Comparison of ENCODE assay signal across 20 cellular contexts in the genomic region with DNA sequence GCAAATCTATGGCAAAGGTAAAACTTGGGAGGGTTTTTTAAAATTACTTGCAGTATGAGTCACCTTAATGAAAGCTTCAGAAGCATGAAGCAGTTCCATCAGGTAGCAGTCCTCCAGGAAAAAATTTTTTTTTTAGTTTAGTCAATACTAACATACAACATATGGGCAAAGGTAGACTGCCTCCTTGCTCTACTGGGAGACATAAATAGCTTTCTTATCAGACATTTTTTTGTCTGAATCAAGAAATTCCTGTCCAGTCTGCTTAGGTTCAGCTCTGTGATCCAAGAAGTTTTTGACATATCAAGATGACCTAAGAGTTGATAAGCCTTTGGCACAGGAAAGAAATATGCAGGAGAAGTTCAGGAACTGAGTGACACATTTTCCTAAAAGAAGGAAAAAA.
DNase-seq lines count a peak whose midpoint lies in the region; ATAC-seq, FAIRE-seq and TF ChIP-seq lines count a peak whose summit lies in the region.
"Had no signal": no experiment of that assay in that cellular context is flagged by ENCODE, and none has a peak within 500 bp of the region (broad histone marks: within the 10 kb centered on the region; RNA-seq: fewer than 3 reads in every experiment).

No MANE protein-coding gene starts in this region.

- TF ChIP-seq CTCF in Caco-2 (IDR thresholded peaks at IDR 0.05; ENCODE audit: insufficient read depth in 1 of 2, low read depth in 1 of 2, low read length in 1 of 2, severe bottlenecking in 1 of 2, unreplicated experiment in 1 of 2) = no peak
- no peak for TF ChIP-seq CTCF in SK-N-SH (IDR thresholded peaks at IDR 0.05)
- TF ChIP-seq CTCF in foreskin keratinocyte (conservative IDR thresholded peaks at IDR 0.05) = no peak
- TF ChIP-seq CTCF in pancreas (IDR thresholded peaks at IDR 0.05) = no peak
- TF ChIP-seq CTCF in esophagus muscularis mucosa (IDR thresholded peaks at IDR 0.05) = no peak

- peak overlapping the region; percentile 8; the same call in 1 of the 2 replicates for H3K4me2 ChIP-seq in SK-N-SH

- H2AFZ ChIP-seq in SK-N-SH (ENCODE audit: low read depth) = no peak overlapping the region

- H3K27me3 ChIP-seq in Caco-2 (replicated peaks; ENCODE audit: control insufficient read depth, insufficient read depth, low read length) (no peaks in the 10 kb centered on the region), SK-N-SH (ENCODE audit: insufficient read depth) (no peaks in the 10 kb centered on the region), foreskin keratinocyte (no peaks in the 10 kb centered on the region), pancreas (no peaks in the 10 kb centered on the region), esophagus muscularis mucosa (no peaks in the 10 kb centered on the region)
- H3K27me3 ChIP-seq: esophagus squamous epithelium, ovary had no signal

- CTCF ChIA-PET in Caco-2 (lab: Charles Lee) (interaction anchor here (0.7 to 1.8 kb wide), 3 partner anchors 12 to 50 kb away, joined by 4 to 11 read pairs (median 10); no protein-coding TSS in a partner anchor), SK-N-SH (lab: Yijun Ruan, JAX) (interaction anchor here (0.7 to 1.6 kb wide), 2 partner anchors 16 to 606 kb away, joined by 3 to 5 read pairs; no protein-coding TSS in a partner anchor)

- DNase-seq in Caco-2 (peak in 1 of 2 experiments; percentile 47), SK-N-SH (no peak), foreskin keratinocyte (peak in 1 of 2 donors; percentile 21), pancreas (no peak), esophagus muscularis mucosa (ENCODE audit: extremely low spot score) (no peak), DMS79 treated with DMSO at 0.1 percent for 48 hours (lab: John Stamatoyannopoulos, UW) (no peak)
- no peak for DNase-seq in activated naive CD4-positive, alpha-beta T cell (lab: John Stamatoyannopoulos, UW)
- DNase-seq in stimulated activated effector memory CD8-positive, alpha-beta T cell treated with anti-CD3 and anti-CD28 coated beads, Interleukin-12 subunit alpha, Interleukin-12 subunit beta, amount 100 ng/mL, for 72 hours (ENCODE audit: low spot score in 2 of 2) = no peak
- DNase-seq: activated naive CD8-positive, alpha-beta T cell treated with anti-CD3 and anti-CD28 coated beads, Interleukin-2, amount 50 U/mL, for 24 hours; caudate nucleus; DMS153; esophagus squamous epithelium; GF-D8; glutamatergic neuron; NCI-H1417 treated with DMSO at 0.1 percent for 48 hours; ovary had no signal

- TF ChIP-seq EP300 in SK-N-SH (IDR thresholded peaks at IDR 0.05; ENCODE audit: borderline replicate concordance in 1 of 2, low read depth in 1 of 2, low read length in 1 of 2) = peak in 1 of 2 experiments; percentile 68; a peak in 1 of 4 replicates
- TF ChIP-seq EP300 in esophagus muscularis mucosa (IDR thresholded peaks at IDR 0.05) = no peak

- POLR2A ChIA-PET in Caco-2 (lab: Charles Lee) = interaction anchor here (0.5 to 1.1 kb wide), 5 partner anchors 32 to 295 kb away, joined by 3 to 5 read pairs (median 3); no protein-coding TSS in a partner anchor
- POLR2A ChIA-PET in SK-N-SH (lab: Yijun Ruan, JAX) = no interaction called here

- peak overlapping the region; percentile 62 for H3K4me3 Mint-ChIP-seq in Caco-2 (ENCODE audit: unreplicated experiment)
- no peak overlapping the region for H3K4me3 Mint-ChIP-seq in stimulated activated effector memory CD8-positive, alpha-beta T cell treated with anti-CD3 and anti-CD28 coated beads, Interleukin-12 subunit alpha, Interleukin-12 subunit beta, amount 100 ng/mL, for 72 hours
- H3K4me3 Mint-ChIP-seq: activated naive CD8-positive, alpha-beta T cell treated with anti-CD3 and anti-CD28 coated beads, Interleukin-2, amount 50 U/mL, for 24 hours; CD14-positive monocyte had no signal

- H3K4me1 Mint-ChIP-seq in Caco-2 (ENCODE audit: low read depth, unreplicated experiment) = peaks cover 45% of the 10 kb centered on the region
- H3K4me1 Mint-ChIP-seq in stimulated activated effector memory CD8-positive, alpha-beta T cell treated with anti-CD3 and anti-CD28 coated beads, Interleukin-12 subunit alpha, Interleukin-12 subunit beta, amount 100 ng/mL, for 72 hours = peaks cover 5% of the 10 kb centered on the region
- H3K4me1 Mint-ChIP-seq: activated naive CD8-positive, alpha-beta T cell treated with anti-CD3 and anti-CD28 coated beads, Interleukin-2, amount 50 U/mL, for 24 hours; CD14-positive monocyte had no signal

- no peaks in the 10 kb centered on the region for H3K36me3 Mint-ChIP-seq in Caco-2 (ENCODE audit: insufficient read depth, unreplicated experiment)
- H3K36me3 Mint-ChIP-seq in stimulated activated effector memory CD8-positive, alpha-beta T cell treated with anti-CD3 and anti-CD28 coated beads, Interleukin-12 subunit alpha, Interleukin-12 subunit beta, amount 100 ng/mL, for 72 hours = no peaks in the 10 kb centered on the region

- H3F3A ChIP-seq in SK-N-SH (replicated peaks; ENCODE audit: insufficient read depth) = peaks cover 10% of the 10 kb centered on the region

- TF ChIP-seq POLR2A in esophagus muscularis mucosa (IDR thresholded peaks at IDR 0.05; ENCODE audit: low read depth) = no peak

- no peak overlapping the region for H3K9ac ChIP-seq in SK-N-SH

- H3K27ac Mint-ChIP-seq in Caco-2 (ENCODE audit: unreplicated experiment) = peak overlapping the region; percentile 75
- no peak overlapping the region for H3K27ac Mint-ChIP-seq in stimulated activated effector memory CD8-positive, alpha-beta T cell treated with anti-CD3 and anti-CD28 coated beads, Interleukin-12 subunit alpha, Interleukin-12 subunit beta, amount 100 ng/mL, for 72 hours
- H3K27ac Mint-ChIP-seq: activated naive CD8-positive, alpha-beta T cell treated with anti-CD3 and anti-CD28 coated beads, Interleukin-2, amount 50 U/mL, for 24 hours; CD14-positive monocyte had no signal

- H3K4me1 ChIP-seq in Caco-2 (peaks cover 56% of the 10 kb centered on the region), SK-N-SH (ENCODE audit: control insufficient read depth in 1 of 2, insufficient read depth in 2 of 2, low read depth in 1 of 2, low read length in 1 of 2) (peaks cover 4 to 31% of the 10 kb centered on the region in 2 experiments; a peak in 3 of 4 replicates), foreskin keratinocyte (peaks cover 9% of the 10 kb centered on the region), pancreas (peaks cover 3 to 24% (median 18%) of the 10 kb centered on the region in 3 donors), esophagus muscularis mucosa (no peaks in the 10 kb centered on the region)

- H3K36me3 ChIP-seq in Caco-2 (ENCODE audit: control insufficient read depth, insufficient read depth, low read length) (peaks cover 2% of the 10 kb centered on the region; the same call in 1 of the 2 replicates), SK-N-SH (replicated peaks in 1 of 2; ENCODE audit: control insufficient read depth in 1 of 2, insufficient read depth in 2 of 2, low read length in 1 of 2) (no peaks in the 10 kb centered on the region), pancreas (no peaks in the 10 kb centered on the region), esophagus muscularis mucosa (peaks cover 0 to 4% (median 0%) of the 10 kb centered on the region in 4 donors)
- H3K36me3 ChIP-seq: esophagus squamous epithelium, ovary had no signal

- no peaks in the 10 kb centered on the region for H4K20me1 ChIP-seq in SK-N-SH (ENCODE audit: insufficient read depth)

- no peaks in the 10 kb centered on the region for H3K9me3 Mint-ChIP-seq in Caco-2 (ENCODE audit: unreplicated experiment)
- no peaks in the 10 kb centered on the region for H3K9me3 Mint-ChIP-seq in stimulated activated effector memory CD8-positive, alpha-beta T cell treated with anti-CD3 and anti-CD28 coated beads, Interleukin-12 subunit alpha, Interleukin-12 subunit beta, amount 100 ng/mL, for 72 hours
- H3K9me3 Mint-ChIP-seq: activated naive CD8-positive, alpha-beta T cell treated with anti-CD3 and anti-CD28 coated beads, Interleukin-2, amount 50 U/mL, for 24 hours; CD14-positive monocyte had no signal

- H3K27ac ChIP-seq in SK-N-SH (ENCODE audit: low read depth in 2 of 2, low read length in 1 of 2) (peak overlapping the region in 1 of 2 experiments; percentile 43; a peak in 1 of 4 replicates), foreskin keratinocyte (no peak overlapping the region), pancreas (peak overlapping the region in 2 of 4 donors; percentile 19 to 47), esophagus muscularis mucosa (replicated peaks in 1 of 4) (no peak overlapping the region)
- H3K27ac ChIP-seq: esophagus squamous epithelium, ovary had no signal

- intact Hi-C loops in Caco-2 (cut with micrococcal nuclease; ENCODE audit: unreplicated experiment) = loop anchor here (1.0 to 5.0 kb wide), 6 partner anchors 18 to 174 kb away; a partner anchor contains a TSS
- intact Hi-C loops in pancreas (cut with DNase I) = no loop called here
- intact Hi-C loops in esophagus muscularis mucosa (cut with DNase I) = no loop called here

- no peaks in the 10 kb centered on the region for H3K79me2 ChIP-seq in SK-N-SH (ENCODE audit: insufficient read depth)

- H3K27me3 Mint-ChIP-seq in Caco-2 (ENCODE audit: insufficient read depth, unreplicated experiment) = no peaks in the 10 kb centered on the region
- H3K27me3 Mint-ChIP-seq: activated naive CD8-positive, alpha-beta T cell treated with anti-CD3 and anti-CD28 coated beads, Interleukin-2, amount 50 U/mL, for 24 hours had no signal

- no peaks in the 10 kb centered on the region for H3K9me3 ChIP-seq in Caco-2
- H3K9me3 ChIP-seq in SK-N-SH = no peaks in the 10 kb centered on the region
- H3K9me3 ChIP-seq in pancreas = no peaks in the 10 kb centered on the region
- no peaks in the 10 kb centered on the region for H3K9me3 ChIP-seq in esophagus muscularis mucosa
- H3K9me3 ChIP-seq: esophagus squamous epithelium, ovary had no signal

- FAIRE-seq in pancreas (lab: Jason Lieb, UNC) = no peak
- FAIRE-seq: GM19239, H54 had no signal

- peak; percentile 21 for ATAC-seq in foreskin keratinocyte
- peak; percentile 36 to 77 (median 54) for ATAC-seq in pancreas
- no peak for ATAC-seq in stimulated activated effector memory CD8-positive, alpha-beta T cell treated with anti-CD3 and anti-CD28 coated beads, Interleukin-12 subunit alpha, Interleukin-12 subunit beta, amount 100 ng/mL, for 72 hours
- ATAC-seq: activated naive CD8-positive, alpha-beta T cell treated with anti-CD3 and anti-CD28 coated beads, Interleukin-2, amount 50 U/mL, for 24 hours had no signal

- no peaks in the 10 kb centered on the region for H3K9me2 ChIP-seq in SK-N-SH

- BruUV-seq in Caco-2 (replicated peaks; lab: Mats Ljungman, UMichigan) = no TSS peak

- H3K4me3 ChIP-seq in Caco-2 (ENCODE audit: low read depth, low read length) (no peak overlapping the region), SK-N-SH (ENCODE audit: low read depth in 2 of 2, low read length in 1 of 2) (no peak overlapping the region), pancreas (no peak overlapping the region), esophagus muscularis mucosa (no peak overlapping the region)
- H3K4me3 ChIP-seq: esophagus squamous epithelium, lung, ovary had no signal

- TF ChIP-seq RAD21 in SK-N-SH (IDR thresholded peaks at IDR 0.05; ENCODE audit: low read length) = no peak

TF ChIP-seq in SK-N-SH, 30 proteins besides CTCF, POLR2A, EP300 and RAD21 (continues in another document):
- TF ChIP-seq NRF1 (IDR thresholded peaks at IDR 0.05; ENCODE audit: low read depth, low read length) (no peak), TCF12 (IDR thresholded peaks at IDR 0.05) (peak; percentile 86), FOXJ3 (CRISPR knock-in tag; IDR thresholded peaks at IDR 0.05) (no peak), MEF2A (IDR thresholded peaks at IDR 0.05; ENCODE audit: borderline replicate concordance, low read depth) (peak; percentile 49; the same call in 1 of the 2 replicates)
